In the genomic region with DNA sequence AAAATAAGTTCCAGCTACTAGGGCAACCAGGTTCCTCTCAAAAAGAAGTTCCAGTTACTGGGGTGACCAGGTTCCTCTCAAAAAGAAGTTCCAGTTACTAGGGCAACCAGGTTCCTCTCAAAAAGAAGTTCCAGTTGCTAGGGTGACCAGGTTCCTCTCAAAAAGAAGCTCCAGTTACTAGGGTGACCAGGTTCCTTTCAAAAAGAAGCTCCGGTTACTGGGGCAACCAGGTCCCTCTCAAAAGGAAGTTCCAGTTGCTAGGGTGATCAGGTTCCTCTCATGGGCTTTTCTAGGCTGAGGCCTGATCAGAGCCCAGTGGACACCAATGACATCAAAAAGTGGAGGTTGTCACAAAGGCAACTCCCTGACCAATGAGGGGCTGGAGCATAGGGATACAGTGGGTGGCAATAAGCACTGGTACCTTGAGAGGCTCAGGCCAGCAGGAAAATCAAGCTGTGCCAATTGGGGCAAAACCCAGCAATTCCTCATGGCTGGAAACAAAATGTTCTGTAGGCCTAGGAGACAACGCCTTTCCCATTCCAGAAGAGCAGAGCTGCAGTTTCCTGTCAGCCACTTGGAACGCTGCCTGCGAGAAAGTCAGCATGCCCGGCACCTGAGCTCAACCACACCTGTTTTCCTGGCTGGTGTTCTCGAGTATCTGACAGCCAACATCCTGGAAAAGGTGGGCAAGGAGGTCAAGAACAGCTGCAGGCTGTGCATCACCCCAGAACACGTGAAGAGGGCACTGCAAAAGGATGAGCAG, we compare ENCODE assay signal across 9 cellular contexts. TPM values are rescaled to one million over a fixed set of nuclear protein-coding genes. Genes with fewer than 3 reads are reported as not detected.
DNase-seq lines count a peak whose midpoint lies in the region; ATAC-seq, FAIRE-seq and TF ChIP-seq lines count a peak whose summit lies in the region.
"Had no signal": no experiment of that assay in that cellular context is flagged by ENCODE, and none has a peak within 500 bp of the region (broad histone marks: within the 10 kb centered on the region; RNA-seq: fewer than 3 reads in every experiment).

No MANE protein-coding gene starts in this region.

- no peaks in the 10 kb centered on the region for H3K9me3 ChIP-seq in GM23248 (ENCODE audit: low read depth)

- H3K9me3 Mint-ChIP-seq in WTC11, result no peaks in the 10 kb centered on the region

- H2AFZ ChIP-seq in GM23248, result no peak overlapping the region

- H3K4me3 ChIP-seq in GM23248, result no peak overlapping the region

- WGBS in GM23248 (ENCODE audit: low coverage in 1 of 2, low lambda C conversion rate in 2 of 2, missing lambda C conversion rate in 2 of 2), 2 experiments, result 60 to 73% methylated on average over 6 to 7 of the region's 7 CpGs

- H3K79me2 ChIP-seq in GM23248 (ENCODE audit: insufficient read depth), result no peaks in the 10 kb centered on the region

- H3K36me3 ChIP-seq in GM23248 (ENCODE audit: low read depth), result no peaks in the 10 kb centered on the region

- H3K4me1 Mint-ChIP-seq in WTC11, result peaks cover 8% of the 10 kb centered on the region

- no peaks in the 10 kb centered on the region for H3K36me3 Mint-ChIP-seq in WTC11

- no peaks in the 10 kb centered on the region for H3F3A ChIP-seq in GM23248 (ENCODE audit: insufficient read depth)

- H3K27me3 Mint-ChIP-seq in WTC11 (ENCODE audit: low read depth), result no peaks in the 10 kb centered on the region

- no peak overlapping the region for H3K9ac ChIP-seq in GM23248

- in situ Hi-C loops in GM23248 (cut with MboI), result no loop called here

- H3K27ac Mint-ChIP-seq in WTC11, result no peak overlapping the region

- H3K9me2 ChIP-seq in GM23248 (ENCODE audit: insufficient read depth), result no peaks in the 10 kb centered on the region

- no peaks in the 10 kb centered on the region for H4K20me1 ChIP-seq in GM23248 (ENCODE audit: insufficient read depth)

- H3K27me3 ChIP-seq in GM23248 (replicated peaks; ENCODE audit: insufficient read depth), result no peaks in the 10 kb centered on the region

- H3K4me2 ChIP-seq in GM23248 (ENCODE audit: unreplicated experiment), result no peak overlapping the region

- H3K4me1 ChIP-seq in GM23248 (ENCODE audit: insufficient read depth), result peaks cover 4% of the 10 kb centered on the region; the same call in 1 of the 2 replicates

- H3K4me3 Mint-ChIP-seq in WTC11, result no peak overlapping the region

- ATAC-seq in HG03520 (IDR thresholded peaks at IDR 0.05; ENCODE audit: unreplicated experiment) (peak; percentile 52), WTC11 (peak; percentile 90)

- CTCF ChIA-PET in WTC11 (lab: Charles Lee), result interaction anchor here (0.8 to 1.0 kb wide), 2 partner anchors 197 to 333 kb away, joined by 3 to 4 read pairs; a partner anchor contains a TSS

- no peak for TF ChIP-seq CTCF in WTC11 (IDR thresholded peaks at IDR 0.05)

- peak; percentile 3 for DNase-seq in NCI-H510A (lab: John Stamatoyannopoulos, UW)
- DNase-seq in NCI-H510A treated with DMSO at 0.1 percent for 48 hours (lab: John Stamatoyannopoulos, UW), result no peak
- DNase-seq in WTC11 (ENCODE audit: low spot score), result peak; percentile 54
- peak; percentile 34 for DNase-seq in renal cortical epithelial cell (ENCODE audit: low read depth)
- DNase-seq in hepatic stellate cell (ENCODE audit: low spot score), result no peak
- no peak for DNase-seq in GM23248
- no peak for DNase-seq in HTR-8/SVneo (ENCODE audit: insufficient read length, low spot score)

- no peak overlapping the region for H3K27ac ChIP-seq in GM23248

- FAIRE-seq in HTR-8/SVneo (lab: Jason Lieb, UNC), result no peak

- POLR2A ChIA-PET in WTC11 (lab: Charles Lee), result no interaction called here

TF ChIP-seq in WTC11, 78 proteins besides CTCF, POLR2A, EP300 and RAD21:
- TF ChIP-seq FOXK1 (CRISPR knock-in tag; IDR thresholded peaks at IDR 0.05) (no peak), GRHL2 (CRISPR knock-in tag; IDR thresholded peaks at IDR 0.05; ENCODE audit: insufficient replicate concordance, severe bottlenecking) (no peak)

RNA-seq across cellular contexts. Expression of a gene that starts 12.3 kb away (rescaled TPM):
- total RNA-seq in WTC11 (2021), result 0.25 to 0.39 TPM (median 0.26 TPM) in 3 replicates
- total RNA-seq in renal cortical epithelial cell, result under 0.01 and 2.4 TPM in 2 replicates
- not detected in 2 replicates for total RNA-seq in GM23248 (2014; rRNA removed; shearing (Covaris generic))
- not detected in 2 replicates for polyA plus RNA-seq in GM23248 (2016; fragmentation: Nextera tagmentation; extraction: Ambion mirVana)
- total RNA-seq: T-helper 2 cell treated with Interferon-gamma antibody and Interleukin-4, amounts not matched to agents 100 ng/mL and 5 ng/mL, for 36 hours had no signal

Comparison
In these comparisons a context has a peak if more than half of its experiments do, and no peak if none do; other contexts are left out.
1. DNase-seq: peak in NCI-H510A (single experiment), WTC11 (single experiment) and renal cortical epithelial cell (single experiment); none in NCI-H510A treated with DMSO at 0.1 percent for 48 hours (single experiment), hepatic stellate cell (single experiment), GM23248 (single experiment) and HTR-8/SVneo (single experiment).